In the genomic region with DNA sequence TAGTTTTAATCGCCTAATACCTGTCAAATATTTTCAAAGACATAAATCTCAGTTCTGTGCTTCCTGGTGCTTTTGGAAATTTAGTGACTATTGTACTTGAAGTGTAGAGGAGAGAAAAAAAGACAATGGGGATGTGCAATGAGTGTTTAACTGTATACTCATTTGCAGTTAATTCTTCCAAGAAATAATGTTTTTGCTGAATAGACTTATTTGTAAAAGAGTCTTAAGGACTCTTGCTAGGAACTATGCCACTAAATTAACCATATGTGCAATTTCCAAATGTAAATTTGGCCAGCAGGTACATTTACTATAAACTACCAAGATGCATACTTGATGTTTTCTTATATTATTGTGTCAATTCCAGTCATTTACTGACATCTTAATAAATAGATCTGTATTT, we compare ENCODE assay signal across 2 cellular contexts.
TF ChIP-seq lines count a peak whose summit lies in the region.

No MANE protein-coding gene starts in this region.

TF ChIP-seq in SK-N-SH, 30 proteins besides CTCF, POLR2A, EP300 and RAD21 (continued from another document):
- TF ChIP-seq, protein P1, sequence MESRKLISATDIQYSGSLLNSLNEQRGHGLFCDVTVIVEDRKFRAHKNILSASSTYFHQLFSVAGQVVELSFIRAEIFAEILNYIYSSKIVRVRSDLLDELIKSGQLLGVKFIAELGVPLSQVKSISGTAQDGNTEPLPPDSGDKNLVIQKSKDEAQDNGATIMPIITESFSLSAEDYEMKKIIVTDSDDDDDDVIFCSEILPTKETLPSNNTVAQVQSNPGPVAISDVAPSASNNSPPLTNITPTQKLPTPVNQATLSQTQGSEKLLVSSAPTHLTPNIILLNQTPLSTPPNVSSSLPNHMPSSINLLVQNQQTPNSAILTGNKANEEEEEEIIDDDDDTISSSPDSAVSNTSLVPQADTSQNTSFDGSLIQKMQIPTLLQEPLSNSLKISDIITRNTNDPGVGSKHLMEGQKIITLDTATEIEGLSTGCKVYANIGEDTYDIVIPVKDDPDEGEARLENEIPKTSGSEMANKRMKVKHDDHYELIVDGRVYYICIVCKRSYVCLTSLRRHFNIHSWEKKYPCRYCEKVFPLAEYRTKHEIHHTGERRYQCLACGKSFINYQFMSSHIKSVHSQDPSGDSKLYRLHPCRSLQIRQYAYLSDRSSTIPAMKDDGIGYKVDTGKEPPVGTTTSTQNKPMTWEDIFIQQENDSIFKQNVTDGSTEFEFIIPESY (IDR thresholded peaks at IDR 0.05; ENCODE audit: borderline replicate concordance, low read depth): no peak

TF ChIP-seq in SK-N-SH treated with all-trans-retinoic acid at 6 μM for 48 hours, 23 proteins besides CTCF, POLR2A, EP300 and RAD21 (continued from another document):
- TF ChIP-seq, protein P2, sequence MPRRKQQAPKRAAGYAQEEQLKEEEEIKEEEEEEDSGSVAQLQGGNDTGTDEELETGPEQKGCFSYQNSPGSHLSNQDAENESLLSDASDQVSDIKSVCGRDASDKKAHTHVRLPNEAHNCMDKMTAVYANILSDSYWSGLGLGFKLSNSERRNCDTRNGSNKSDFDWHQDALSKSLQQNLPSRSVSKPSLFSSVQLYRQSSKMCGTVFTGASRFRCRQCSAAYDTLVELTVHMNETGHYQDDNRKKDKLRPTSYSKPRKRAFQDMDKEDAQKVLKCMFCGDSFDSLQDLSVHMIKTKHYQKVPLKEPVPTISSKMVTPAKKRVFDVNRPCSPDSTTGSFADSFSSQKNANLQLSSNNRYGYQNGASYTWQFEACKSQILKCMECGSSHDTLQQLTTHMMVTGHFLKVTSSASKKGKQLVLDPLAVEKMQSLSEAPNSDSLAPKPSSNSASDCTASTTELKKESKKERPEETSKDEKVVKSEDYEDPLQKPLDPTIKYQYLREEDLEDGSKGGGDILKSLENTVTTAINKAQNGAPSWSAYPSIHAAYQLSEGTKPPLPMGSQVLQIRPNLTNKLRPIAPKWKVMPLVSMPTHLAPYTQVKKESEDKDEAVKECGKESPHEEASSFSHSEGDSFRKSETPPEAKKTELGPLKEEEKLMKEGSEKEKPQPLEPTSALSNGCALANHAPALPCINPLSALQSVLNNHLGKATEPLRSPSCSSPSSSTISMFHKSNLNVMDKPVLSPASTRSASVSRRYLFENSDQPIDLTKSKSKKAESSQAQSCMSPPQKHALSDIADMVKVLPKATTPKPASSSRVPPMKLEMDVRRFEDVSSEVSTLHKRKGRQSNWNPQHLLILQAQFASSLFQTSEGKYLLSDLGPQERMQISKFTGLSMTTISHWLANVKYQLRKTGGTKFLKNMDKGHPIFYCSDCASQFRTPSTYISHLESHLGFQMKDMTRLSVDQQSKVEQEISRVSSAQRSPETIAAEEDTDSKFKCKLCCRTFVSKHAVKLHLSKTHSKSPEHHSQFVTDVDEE (CRISPR knock-in tag; IDR thresholded peaks at IDR 0.05): no peak
- TF ChIP-seq CREB5 (CRISPR knock-in tag; IDR thresholded peaks at IDR 0.05; ENCODE audit: low read depth): no peak
- TF ChIP-seq, protein P3, sequence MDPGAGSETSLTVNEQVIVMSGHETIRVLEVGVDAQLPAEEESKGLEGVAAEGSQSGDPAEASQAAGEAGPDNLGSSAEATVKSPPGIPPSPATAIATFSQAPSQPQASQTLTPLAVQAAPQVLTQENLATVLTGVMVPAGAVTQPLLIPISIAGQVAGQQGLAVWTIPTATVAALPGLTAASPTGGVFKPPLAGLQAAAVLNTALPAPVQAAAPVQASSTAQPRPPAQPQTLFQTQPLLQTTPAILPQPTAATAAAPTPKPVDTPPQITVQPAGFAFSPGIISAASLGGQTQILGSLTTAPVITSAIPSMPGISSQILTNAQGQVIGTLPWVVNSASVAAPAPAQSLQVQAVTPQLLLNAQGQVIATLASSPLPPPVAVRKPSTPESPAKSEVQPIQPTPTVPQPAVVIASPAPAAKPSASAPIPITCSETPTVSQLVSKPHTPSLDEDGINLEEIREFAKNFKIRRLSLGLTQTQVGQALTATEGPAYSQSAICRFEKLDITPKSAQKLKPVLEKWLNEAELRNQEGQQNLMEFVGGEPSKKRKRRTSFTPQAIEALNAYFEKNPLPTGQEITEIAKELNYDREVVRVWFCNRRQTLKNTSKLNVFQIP (CRISPR knock-in tag; IDR thresholded peaks at IDR 0.05; ENCODE audit: borderline replicate concordance, low read depth): no peak
- no peak for TF ChIP-seq CSDC2 (CRISPR knock-in tag; IDR thresholded peaks at IDR 0.05)
- TF ChIP-seq ZFP3 (CRISPR knock-in tag; IDR thresholded peaks at IDR 0.05): no peak
- TF ChIP-seq ISL1 (CRISPR knock-in tag; IDR thresholded peaks at IDR 0.05): no peak
- TF ChIP-seq BACH2 (CRISPR knock-in tag; IDR thresholded peaks at IDR 0.05; ENCODE audit: borderline replicate concordance): no peak
- TF ChIP-seq OSR1 (CRISPR knock-in tag; IDR thresholded peaks at IDR 0.05): no peak
- no peak for TF ChIP-seq PPARA (CRISPR knock-in tag; IDR thresholded peaks at IDR 0.05; ENCODE audit: borderline replicate concordance)
